11 cellular contexts compared by ENCODE assay signal in genomic region chr2:169513926-169514325, GRCh38. TPM values are rescaled to one million over a fixed set of nuclear protein-coding genes. Genes with fewer than 3 reads are reported as not detected.
"Had no signal": no experiment of that assay in that cellular context is flagged by ENCODE, and none has a peak within 500 bp of the region (broad histone marks: within the 10 kb centered on the region; RNA-seq: fewer than 3 reads in every experiment).

No MANE protein-coding gene starts in this region.

- H3K4me1 Mint-ChIP-seq: activated naive CD4-positive, alpha-beta T cell treated with anti-CD3 and anti-CD28 coated beads, Interleukin-2, amount 10 ng/mL, durations not matched to agents 7 days and 5 days had no signal

- ATAC-seq: body of pancreas had no signal

- H3K36me3 Mint-ChIP-seq: activated naive CD4-positive, alpha-beta T cell treated with anti-CD3 and anti-CD28 coated beads, Interleukin-2, amount 10 ng/mL, durations not matched to agents 7 days and 5 days had no signal

- H3K27ac Mint-ChIP-seq: activated naive CD4-positive, alpha-beta T cell treated with anti-CD3 and anti-CD28 coated beads, Interleukin-2, amount 10 ng/mL, durations not matched to agents 7 days and 5 days; activated T-helper 2 cell treated with anti-CD3 and anti-CD28 coated beads, Interferon-gamma antibody, Interleukin-2, Interleukin-4, amounts not matched to agents 10 μg/mL and 5 μg/mL and 100 μg/mL, durations not matched to agents 14 hours and 24 hours and 36 hours had no signal

- H3K4me3 Mint-ChIP-seq: activated naive CD4-positive, alpha-beta T cell treated with anti-CD3 and anti-CD28 coated beads, Interleukin-2, amount 10 ng/mL, durations not matched to agents 7 days and 5 days had no signal

- DNase-seq: activated naive CD4-positive, alpha-beta T cell treated with anti-CD3 and anti-CD28 coated beads, Interleukin-2, amount 10 ng/mL, durations not matched to agents 7 days and 5 days; body of pancreas; foreskin melanocyte; mesendoderm; retina; spleen; stimulated activated CD4-positive, alpha-beta T cell treated with anti-CD3 and anti-CD28 coated beads, Interleukin-2, amount 100 ng/mL, for 24 hours; stimulated activated naive CD4-positive, alpha-beta T cell treated with Interleukin-2 at 50 U/mL for 16 hours; upper lobe of left lung had no signal

- H3K4me3 ChIP-seq: body of pancreas, spleen, upper lobe of left lung had no signal

- H3K27me3 Mint-ChIP-seq: activated naive CD4-positive, alpha-beta T cell treated with anti-CD3 and anti-CD28 coated beads, Interleukin-2, amount 10 ng/mL, durations not matched to agents 7 days and 5 days had no signal

- H3K9me3 Mint-ChIP-seq: activated naive CD4-positive, alpha-beta T cell treated with anti-CD3 and anti-CD28 coated beads, Interleukin-2, amount 10 ng/mL, durations not matched to agents 7 days and 5 days; activated T-helper 2 cell treated with anti-CD3 and anti-CD28 coated beads, Interferon-gamma antibody, Interleukin-2, Interleukin-4, amounts not matched to agents 10 μg/mL and 5 μg/mL and 100 μg/mL, durations not matched to agents 14 hours and 24 hours and 36 hours had no signal

RNA-seq across cellular contexts. Expression of gene KLHL41, which starts 4.4 kb away (rescaled TPM):
- total RNA-seq: activated T-helper 2 cell treated with anti-CD3 and anti-CD28 coated beads, Interferon-gamma antibody, Interleukin-2, Interleukin-4, amounts not matched to agents 10 μg/mL and 5 μg/mL and 100 μg/mL, durations not matched to agents 14 hours and 24 hours and 36 hours; T-helper 2 cell treated with Interferon-gamma antibody and Interleukin-4, amounts not matched to agents 100 ng/mL and 5 ng/mL, for 36 hours had no signal
